Comparison of ENCODE assay signal across 17 cellular contexts in the genomic region with DNA sequence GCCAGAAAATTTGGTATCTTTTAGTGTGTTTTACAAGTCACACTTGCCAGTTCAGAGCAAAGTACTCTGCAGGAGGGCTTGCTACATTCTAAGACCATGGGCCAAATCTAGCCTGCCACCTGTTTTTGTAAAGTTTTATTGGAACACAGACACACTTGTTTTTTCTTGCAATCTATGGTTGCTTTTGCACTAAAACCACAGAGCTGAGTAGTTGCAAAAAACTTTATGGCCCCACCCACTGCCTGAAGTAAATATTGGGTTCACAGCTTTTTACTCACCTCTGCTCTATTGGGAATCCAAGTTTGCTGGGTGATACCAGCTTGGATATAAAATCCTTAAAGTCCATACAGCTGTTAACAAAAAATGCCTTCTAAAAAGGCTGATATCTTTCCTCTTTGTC.
"Had no signal": no experiment of that assay in that cellular context is flagged by ENCODE, and none has a peak within 500 bp of the region (broad histone marks: within the 10 kb centered on the region; RNA-seq: fewer than 3 reads in every experiment).

No MANE protein-coding gene starts in this region.

- H3K27me3 ChIP-seq: tibial nerve, uterus had no signal

- H3K79me2 ChIP-seq: parathyroid adenoma had no signal

- H3K4me1 ChIP-seq: parathyroid adenoma, tibial nerve, uterus had no signal

- ATAC-seq: activated CD8-positive, alpha-beta T cell treated with anti-CD3 and anti-CD28 coated beads, Interleukin-2, amount 10 ng/mL, durations not matched to agents 7 days and 5 days; stimulated activated naive B cell treated with anti-CD40 and anti-IgM and Interleukin-4, amounts not matched to agents 10 μg/mL and 1 μg/mL and 100 μg/mL, for 72 hours had no signal

- H3K27ac Mint-ChIP-seq: activated B cell treated with CpG ODN at 0.5 μM for 24 hours; activated CD4-positive, alpha-beta T cell treated with anti-CD3 and anti-CD28 coated beads, Interleukin-2, amount 10 ng/mL, durations not matched to agents 24 days and 14 days; activated CD8-positive, alpha-beta T cell treated with anti-CD3 and anti-CD28 coated beads, Interleukin-2, amount 10 ng/mL, durations not matched to agents 7 days and 5 days; activated naive CD8-positive, alpha-beta T cell; brain; stimulated activated naive B cell treated with anti-CD40 and anti-IgM and Interleukin-4, amounts not matched to agents 10 μg/mL and 1 μg/mL and 100 μg/mL, for 72 hours had no signal

- H3K27ac ChIP-seq: epithelial cell of prostate, parathyroid adenoma, tibial nerve, uterus had no signal

- H3K27me3 Mint-ChIP-seq: activated B cell treated with CpG ODN at 0.5 μM for 24 hours; activated CD4-positive, alpha-beta T cell treated with anti-CD3 and anti-CD28 coated beads, Interleukin-2, amount 10 ng/mL, durations not matched to agents 24 days and 14 days; activated naive CD8-positive, alpha-beta T cell; brain; stimulated activated naive B cell treated with anti-CD40 and anti-IgM and Interleukin-4, amounts not matched to agents 10 μg/mL and 1 μg/mL and 100 μg/mL, for 72 hours had no signal

- H3K4me3 Mint-ChIP-seq: activated B cell treated with CpG ODN at 0.5 μM for 24 hours; activated CD4-positive, alpha-beta T cell treated with anti-CD3 and anti-CD28 coated beads, Interleukin-2, amount 10 ng/mL, durations not matched to agents 24 days and 14 days; activated CD8-positive, alpha-beta T cell treated with anti-CD3 and anti-CD28 coated beads, Interleukin-2, amount 10 ng/mL, durations not matched to agents 7 days and 5 days; activated naive CD8-positive, alpha-beta T cell; brain; stimulated activated naive B cell treated with anti-CD40 and anti-IgM and Interleukin-4, amounts not matched to agents 10 μg/mL and 1 μg/mL and 100 μg/mL, for 72 hours had no signal

- H2AFZ ChIP-seq: parathyroid adenoma had no signal

- DNase-seq: activated B cell treated with CpG ODN at 0.5 μM for 24 hours; activated CD4-positive, alpha-beta T cell treated with anti-CD3 and anti-CD28 coated beads, Interleukin-2, amount 10 ng/mL, durations not matched to agents 24 days and 14 days; activated CD8-positive, alpha-beta memory T cell treated with anti-CD3 and anti-CD28 coated beads, Interleukin-2, amount 50 U/mL, for 4 hours; activated CD8-positive, alpha-beta T cell treated with anti-CD3 and anti-CD28 coated beads, Interleukin-2, amount 10 ng/mL, durations not matched to agents 7 days and 5 days; activated effector memory CD4-positive, alpha-beta T cell treated with anti-CD3 and anti-CD28 coated beads, Interleukin-2, amount 50 U/mL, for 16 hours; activated T-cell treated with anti-CD3 and anti-CD28 coated beads, Interleukin-2, amount 50 U/mL, for 48 hours; amygdala; effector memory CD4-positive, alpha-beta T cell; retina; stimulated activated CD4-positive, alpha-beta T cell treated with anti-CD3 and anti-CD28 coated beads, Interleukin-2, amount 100 ng/mL, for 48 hours; stimulated activated naive B cell treated with anti-CD40 and anti-IgM and Interleukin-4, amounts not matched to agents 10 μg/mL and 1 μg/mL and 100 μg/mL, for 72 hours; uterus had no signal

- H3K36me3 ChIP-seq: uterus had no signal

- H3K4me1 Mint-ChIP-seq: activated B cell treated with CpG ODN at 0.5 μM for 24 hours; stimulated activated naive B cell treated with anti-CD40 and anti-IgM and Interleukin-4, amounts not matched to agents 10 μg/mL and 1 μg/mL and 100 μg/mL, for 72 hours had no signal

- H3K4me3 ChIP-seq: tibial nerve, uterus had no signal
